1 cellular context compared by ENCODE assay signal in the genomic region with DNA sequence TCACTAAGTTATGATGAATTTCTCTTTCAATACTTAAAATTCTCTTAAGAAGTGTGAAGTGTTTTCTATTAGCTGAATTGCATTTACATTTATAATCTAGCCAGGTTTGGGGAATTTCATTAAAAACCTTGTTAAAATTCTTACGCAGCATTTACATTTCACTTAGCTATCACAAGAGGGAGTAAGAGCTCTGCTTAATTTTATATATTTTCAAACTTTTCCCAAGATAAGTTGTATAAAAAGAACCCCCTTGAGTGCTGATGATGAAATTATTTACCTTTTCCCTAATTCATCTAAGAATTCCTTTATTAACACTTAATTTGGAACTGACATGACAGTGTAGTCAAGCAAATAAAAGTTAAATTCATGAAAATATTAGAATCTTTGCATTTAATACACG.
TF ChIP-seq lines count a peak whose summit lies in the region.

No MANE protein-coding gene starts in this region.

TF ChIP-seq in liver, 16 proteins besides CTCF, POLR2A, EP300 and RAD21 (continued from another document):
- TF ChIP-seq, protein P1, sequence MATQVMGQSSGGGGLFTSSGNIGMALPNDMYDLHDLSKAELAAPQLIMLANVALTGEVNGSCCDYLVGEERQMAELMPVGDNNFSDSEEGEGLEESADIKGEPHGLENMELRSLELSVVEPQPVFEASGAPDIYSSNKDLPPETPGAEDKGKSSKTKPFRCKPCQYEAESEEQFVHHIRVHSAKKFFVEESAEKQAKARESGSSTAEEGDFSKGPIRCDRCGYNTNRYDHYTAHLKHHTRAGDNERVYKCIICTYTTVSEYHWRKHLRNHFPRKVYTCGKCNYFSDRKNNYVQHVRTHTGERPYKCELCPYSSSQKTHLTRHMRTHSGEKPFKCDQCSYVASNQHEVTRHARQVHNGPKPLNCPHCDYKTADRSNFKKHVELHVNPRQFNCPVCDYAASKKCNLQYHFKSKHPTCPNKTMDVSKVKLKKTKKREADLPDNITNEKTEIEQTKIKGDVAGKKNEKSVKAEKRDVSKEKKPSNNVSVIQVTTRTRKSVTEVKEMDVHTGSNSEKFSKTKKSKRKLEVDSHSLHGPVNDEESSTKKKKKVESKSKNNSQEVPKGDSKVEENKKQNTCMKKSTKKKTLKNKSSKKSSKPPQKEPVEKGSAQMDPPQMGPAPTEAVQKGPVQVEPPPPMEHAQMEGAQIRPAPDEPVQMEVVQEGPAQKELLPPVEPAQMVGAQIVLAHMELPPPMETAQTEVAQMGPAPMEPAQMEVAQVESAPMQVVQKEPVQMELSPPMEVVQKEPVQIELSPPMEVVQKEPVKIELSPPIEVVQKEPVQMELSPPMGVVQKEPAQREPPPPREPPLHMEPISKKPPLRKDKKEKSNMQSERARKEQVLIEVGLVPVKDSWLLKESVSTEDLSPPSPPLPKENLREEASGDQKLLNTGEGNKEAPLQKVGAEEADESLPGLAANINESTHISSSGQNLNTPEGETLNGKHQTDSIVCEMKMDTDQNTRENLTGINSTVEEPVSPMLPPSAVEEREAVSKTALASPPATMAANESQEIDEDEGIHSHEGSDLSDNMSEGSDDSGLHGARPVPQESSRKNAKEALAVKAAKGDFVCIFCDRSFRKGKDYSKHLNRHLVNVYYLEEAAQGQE (IDR thresholded peaks at IDR 0.05) = no peak
- TF ChIP-seq NR2F2 (IDR thresholded peaks at IDR 0.05) (no peak), TAF1 (conservative IDR thresholded peaks at IDR 0.05) (no peak), HNF4A (conservative IDR thresholded peaks at IDR 0.05) (no peak), HNF4G (IDR thresholded peaks at IDR 0.05) (no peak), YY1 (IDR thresholded peaks at IDR 0.05) (no peak)
- TF ChIP-seq, protein P2, sequence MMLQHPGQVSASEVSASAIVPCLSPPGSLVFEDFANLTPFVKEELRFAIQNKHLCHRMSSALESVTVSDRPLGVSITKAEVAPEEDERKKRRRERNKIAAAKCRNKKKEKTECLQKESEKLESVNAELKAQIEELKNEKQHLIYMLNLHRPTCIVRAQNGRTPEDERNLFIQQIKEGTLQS (IDR thresholded peaks at IDR 0.05) = no peak
